In genomic region chr6:156900292-156900691, GRCh38 we compare ENCODE assay signal across 1 cellular context.
TF ChIP-seq lines count a peak whose summit lies in the region.

No MANE protein-coding gene starts in this region.

TF ChIP-seq in GM12878, 131 proteins besides CTCF, POLR2A, EP300 and RAD21 (continued from another document):
- no peak for TF ChIP-seq CEBPZ (IDR thresholded peaks at IDR 0.05; ENCODE audit: low read depth, low read length)
- no peak for TF ChIP-seq BACH1 (IDR thresholded peaks at IDR 0.05; ENCODE audit: borderline replicate concordance)
- no peak for TF ChIP-seq MYC (IDR thresholded peaks at IDR 0.05; ENCODE audit: insufficient read depth, insufficient read length, insufficient replicate concordance, low read length, severe bottlenecking)
- no peak for TF ChIP-seq CREB1 (IDR thresholded peaks at IDR 0.05; ENCODE audit: low read depth)
